1 cellular context compared by ENCODE assay signal in the genomic region with DNA sequence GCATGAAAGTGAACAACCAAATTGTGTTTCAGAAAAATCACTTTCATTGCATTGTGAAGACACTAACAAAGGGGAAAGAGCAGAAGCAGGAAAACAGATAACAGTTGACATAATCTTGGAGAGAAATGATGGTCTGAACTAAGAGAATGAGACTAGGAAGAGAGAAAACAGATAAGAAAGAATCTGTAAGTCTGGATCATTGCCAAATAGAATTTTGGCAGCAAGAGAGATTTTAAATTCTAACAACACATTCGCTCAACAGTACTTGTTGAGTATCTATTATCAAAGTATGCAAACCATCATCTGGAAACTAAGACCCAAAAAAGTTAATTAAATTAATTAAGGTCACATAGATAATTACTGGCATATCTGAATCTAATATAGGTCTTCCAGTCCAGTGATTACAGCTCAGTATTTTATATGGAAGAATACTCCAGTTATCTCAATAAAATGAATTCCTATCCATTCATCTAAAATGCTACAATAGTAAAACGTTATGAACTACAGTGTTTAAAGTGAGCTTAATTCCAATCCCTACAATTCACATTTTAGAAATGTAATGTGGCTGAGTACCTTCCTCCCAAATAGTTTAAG.
A peak's percentile ranks its signal among the peaks of the same experiment; 100 is the strongest.
TF ChIP-seq lines count a peak whose summit lies in the region.

No MANE protein-coding gene starts in this region.

TF ChIP-seq in SK-N-SH, 30 proteins besides CTCF, POLR2A, EP300 and RAD21 (continued from another document):
- TF ChIP-seq PBX3 (IDR thresholded peaks at IDR 0.05) (peak; percentile 31; the same call in 1 of the 2 replicates), GATA2 (CRISPR knock-in tag; IDR thresholded peaks at IDR 0.05) (peak; percentile 6; the same call in 1 of the 2 replicates)
